Comparison of ENCODE assay signal across 8 cellular contexts in genomic region chr6:3324262-3324942, GRCh38.
DNase-seq lines count a peak whose midpoint lies in the region; ATAC-seq and TF ChIP-seq lines count a peak whose summit lies in the region.

No MANE protein-coding gene starts in this region.

- no peaks in the 10 kb centered on the region for H3K9me3 Mint-ChIP-seq in activated T-cell treated with anti-CD3 and anti-CD28 coated beads, Interleukin-2, amount 50 U/mL, for 72 hours
- H3K9me3 Mint-ChIP-seq in stimulated activated effector memory CD8-positive, alpha-beta T cell treated with anti-CD3 and anti-CD28 coated beads, Interleukin-12 subunit alpha, Interleukin-12 subunit beta, amount 100 ng/mL, for 72 hours: no peaks in the 10 kb centered on the region
- no peaks in the 10 kb centered on the region for H3K9me3 Mint-ChIP-seq in effector memory CD8-positive, alpha-beta T cell

- H3K9me3 ChIP-seq in left ventricle myocardium inferior (replicated peaks) (no peaks in the 10 kb centered on the region), ascending aorta (no peaks in the 10 kb centered on the region)

- ATAC-seq in GM18499 (IDR thresholded peaks at IDR 0.05; ENCODE audit: insufficient read depth, unreplicated experiment): peak; percentile 77
- ATAC-seq in HG02885 (IDR thresholded peaks at IDR 0.05; ENCODE audit: poor library complexity, unreplicated experiment): peak; percentile 84
- ATAC-seq in activated T-cell treated with anti-CD3 and anti-CD28 coated beads, Interleukin-2, amount 50 U/mL, for 72 hours (replicated peaks in 1 of 2): peak; percentile 93 to 98
- ATAC-seq in stimulated activated effector memory CD8-positive, alpha-beta T cell treated with anti-CD3 and anti-CD28 coated beads, Interleukin-12 subunit alpha, Interleukin-12 subunit beta, amount 100 ng/mL, for 72 hours: peak; percentile 94
- no peak for ATAC-seq in effector memory CD8-positive, alpha-beta T cell (replicated peaks)

- peaks cover 17% of the 10 kb centered on the region for H3K4me1 Mint-ChIP-seq in activated T-cell treated with anti-CD3 and anti-CD28 coated beads, Interleukin-2, amount 50 U/mL, for 72 hours (ENCODE audit: low read depth)
- peaks cover 17% of the 10 kb centered on the region for H3K4me1 Mint-ChIP-seq in stimulated activated effector memory CD8-positive, alpha-beta T cell treated with anti-CD3 and anti-CD28 coated beads, Interleukin-12 subunit alpha, Interleukin-12 subunit beta, amount 100 ng/mL, for 72 hours
- H3K4me1 Mint-ChIP-seq in effector memory CD8-positive, alpha-beta T cell (ENCODE audit: low read depth in 2 of 2): peaks cover 5% of the 10 kb centered on the region in 2 donors

- peak overlapping the region; percentile 69 for H3K27ac ChIP-seq in left ventricle myocardium inferior (replicated peaks)
- no peak overlapping the region for H3K27ac ChIP-seq in ascending aorta

- H3K27me3 Mint-ChIP-seq in activated T-cell treated with anti-CD3 and anti-CD28 coated beads, Interleukin-2, amount 50 U/mL, for 72 hours (ENCODE audit: low read depth): no peaks in the 10 kb centered on the region
- peaks cover 19 to 71% of the 10 kb centered on the region in 2 donors for H3K27me3 Mint-ChIP-seq in effector memory CD8-positive, alpha-beta T cell

- TF ChIP-seq CTCF in left ventricle myocardium inferior (IDR thresholded peaks at IDR 0.05; ENCODE audit: borderline replicate concordance) (no peak), ascending aorta (IDR thresholded peaks at IDR 0.05) (no peak)

- no peak overlapping the region for H3K27ac Mint-ChIP-seq in activated T-cell treated with anti-CD3 and anti-CD28 coated beads, Interleukin-2, amount 50 U/mL, for 72 hours
- peak overlapping the region; percentile 67 for H3K27ac Mint-ChIP-seq in stimulated activated effector memory CD8-positive, alpha-beta T cell treated with anti-CD3 and anti-CD28 coated beads, Interleukin-12 subunit alpha, Interleukin-12 subunit beta, amount 100 ng/mL, for 72 hours
- no peak overlapping the region for H3K27ac Mint-ChIP-seq in effector memory CD8-positive, alpha-beta T cell

- H3K4me1 ChIP-seq in left ventricle myocardium inferior (peaks cover 34% of the 10 kb centered on the region), ascending aorta (no peaks in the 10 kb centered on the region)

- peak; percentile 65 to 67 for DNase-seq in activated T-cell treated with anti-CD3 and anti-CD28 coated beads, Interleukin-2, amount 50 U/mL, for 72 hours
- DNase-seq in left ventricle myocardium inferior (no peak), ascending aorta (ENCODE audit: low spot score in 2 of 2) (no peak), NOMO-1 (lab: John Stamatoyannopoulos, UW; ENCODE audit: unreplicated experiment in 2 of 2) (no peak)
- peak; percentile 15 to 67 for DNase-seq in stimulated activated effector memory CD8-positive, alpha-beta T cell treated with anti-CD3 and anti-CD28 coated beads, Interleukin-12 subunit alpha, Interleukin-12 subunit beta, amount 100 ng/mL, for 72 hours (ENCODE audit: low spot score in 2 of 2)
- no peak for DNase-seq in effector memory CD8-positive, alpha-beta T cell

- H3K36me3 Mint-ChIP-seq in activated T-cell treated with anti-CD3 and anti-CD28 coated beads, Interleukin-2, amount 50 U/mL, for 72 hours (ENCODE audit: insufficient read depth in 2 of 2): no peaks in the 10 kb centered on the region
- no peaks in the 10 kb centered on the region for H3K36me3 Mint-ChIP-seq in stimulated activated effector memory CD8-positive, alpha-beta T cell treated with anti-CD3 and anti-CD28 coated beads, Interleukin-12 subunit alpha, Interleukin-12 subunit beta, amount 100 ng/mL, for 72 hours
- no peaks in the 10 kb centered on the region for H3K36me3 Mint-ChIP-seq in effector memory CD8-positive, alpha-beta T cell (ENCODE audit: insufficient read depth)

- H3K4me3 ChIP-seq in left ventricle myocardium inferior (no peak overlapping the region), ascending aorta (no peak overlapping the region)

- H3K36me3 ChIP-seq in left ventricle myocardium inferior: no peaks in the 10 kb centered on the region
- no peaks in the 10 kb centered on the region for H3K36me3 ChIP-seq in ascending aorta

- H3K4me3 Mint-ChIP-seq in activated T-cell treated with anti-CD3 and anti-CD28 coated beads, Interleukin-2, amount 50 U/mL, for 72 hours: peak overlapping the region; percentile 1 to 10
- peak overlapping the region; percentile 6 for H3K4me3 Mint-ChIP-seq in stimulated activated effector memory CD8-positive, alpha-beta T cell treated with anti-CD3 and anti-CD28 coated beads, Interleukin-12 subunit alpha, Interleukin-12 subunit beta, amount 100 ng/mL, for 72 hours
- no peak overlapping the region for H3K4me3 Mint-ChIP-seq in effector memory CD8-positive, alpha-beta T cell

- H3K27me3 ChIP-seq in left ventricle myocardium inferior (ENCODE audit: low read depth) (no peaks in the 10 kb centered on the region), ascending aorta (no peaks in the 10 kb centered on the region)

- intact Hi-C loops in left ventricle myocardium inferior (cut with micrococcal nuclease): no loop called here
- intact Hi-C loops in ascending aorta (cut with DNase I): no loop called here

Comparison
In these comparisons a context has a peak if more than half of its experiments do, and no peak if none do; other contexts are left out.
1. DNase-seq: peak in activated T-cell treated with anti-CD3 and anti-CD28 coated beads, Interleukin-2, amount 50 U/mL, for 72 hours (2 of 2) and stimulated activated effector memory CD8-positive, alpha-beta T cell treated with anti-CD3 and anti-CD28 coated beads, Interleukin-12 subunit alpha, Interleukin-12 subunit beta, amount 100 ng/mL, for 72 hours (2 of 2); none in left ventricle myocardium inferior (single experiment), ascending aorta (0 of 2), effector memory CD8-positive, alpha-beta T cell (0 of 3) and NOMO-1 (0 of 2).
2. H3K4me3 Mint-ChIP-seq: peak in activated T-cell treated with anti-CD3 and anti-CD28 coated beads, Interleukin-2, amount 50 U/mL, for 72 hours (2 of 2) and stimulated activated effector memory CD8-positive, alpha-beta T cell treated with anti-CD3 and anti-CD28 coated beads, Interleukin-12 subunit alpha, Interleukin-12 subunit beta, amount 100 ng/mL, for 72 hours (single experiment); none in effector memory CD8-positive, alpha-beta T cell (0 of 2).